ENCODE assay signal across 34 cellular contexts in the genomic region with DNA sequence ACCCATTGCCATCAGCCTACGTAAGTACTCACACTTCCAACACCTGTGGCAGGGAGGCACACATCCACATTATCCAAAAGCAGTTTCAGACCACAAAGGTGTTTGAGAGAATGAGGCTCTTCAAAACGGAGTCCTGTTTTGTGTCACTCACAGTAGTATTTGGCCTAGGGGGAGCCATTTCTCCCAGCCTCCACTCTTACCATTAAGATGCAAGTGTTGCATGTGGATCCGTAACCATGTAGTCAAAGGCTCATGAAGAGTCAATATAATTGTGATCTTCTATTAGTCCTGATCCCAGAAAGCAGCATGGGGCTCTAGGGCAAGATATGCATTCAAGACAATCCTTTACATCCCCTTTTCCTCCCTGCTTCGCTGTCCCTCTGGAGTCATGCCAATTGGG. TPM values are rescaled to one million over a fixed set of nuclear protein-coding genes. Genes with fewer than 3 reads are reported as not detected.
"Had no signal": no experiment of that assay in that cellular context is flagged by ENCODE, and none has a peak within 500 bp of the region (broad histone marks: within the 10 kb centered on the region; RNA-seq: fewer than 3 reads in every experiment).

No MANE protein-coding gene starts in this region.

- FAIRE-seq: bronchial epithelial cell, endothelial cell of umbilical vein, kidney, pancreas, small intestine had no signal

- H3K9me3 ChIP-seq: pancreas, prostate gland, sigmoid colon, thyroid gland, upper lobe of right lung had no signal

- H3K36me3 ChIP-seq: pancreas, prostate gland, sigmoid colon, thyroid gland, upper lobe of right lung had no signal

- H3K4me1 Mint-ChIP-seq: mesothelial cell of epicardium, nephron progenitor cell had no signal

- DNase-seq: activated CD4-positive, alpha-beta T cell treated with anti-CD3 and anti-CD28 coated beads for 4 hours; activated CD4-positive, alpha-beta T cell treated with anti-CD3 and anti-CD28 coated beads, Interleukin-2, amount 50 U/mL, for 4 hours; activated CD4-positive, CD25-positive, alpha-beta regulatory T cell; activated naive CD4-positive, alpha-beta T cell; activated T-cell treated with anti-CD3 and anti-CD28 coated beads for 4 hours; activated T-cell treated with anti-CD3 and anti-CD28 coated beads, Interleukin-2, amount 50 U/mL, for 72 hours; anterior cingulate cortex; effector memory CD4-positive, alpha-beta T cell; foreskin fibroblast; head of caudate nucleus; hippocampal formation; kidney; naive B cell; nephron progenitor cell; pancreas; retina; sigmoid colon; small intestine; stimulated activated CD4-positive, alpha-beta T cell treated with anti-CD3 and anti-CD28 coated beads, Interleukin-1b, Interleukin-23, amount 100 ng/mL, for 48 hours; stimulated activated CD4-positive, alpha-beta T cell treated with anti-CD3 and anti-CD28 coated beads, Interleukin-4, amount 100 ng/mL, for 4 hours; stimulated activated CD8-positive, alpha-beta memory T cell treated with anti-CD3 and anti-CD28 coated beads, Interleukin-4, amount 100 ng/mL, for 48 hours; stimulated activated naive CD8-positive, alpha-beta T cell treated with anti-CD3 and anti-CD28 coated beads, Interleukin-15, amount 100 ng/mL, for 72 hours; thyroid gland; upper lobe of right lung had no signal

- H3K4me1 ChIP-seq: pancreas, prostate gland, sigmoid colon, thyroid gland, upper lobe of right lung had no signal

- H3K36me3 Mint-ChIP-seq: activated naive CD4-positive, alpha-beta T cell treated with anti-CD3 and anti-CD28 coated beads, Interleukin-2, amount 50 U/mL, for 72 hours; mesothelial cell of epicardium; naive B cell; stimulated activated memory B cell treated with anti-CD40 and anti-IgM and Interleukin-4, amounts not matched to agents 10 μg/mL and 1 μg/mL and 100 μg/mL, for 72 hours had no signal

- H3K4me3 Mint-ChIP-seq: central memory CD8-positive, alpha-beta T cell; mesothelial cell of epicardium; naive B cell; nephron progenitor cell; stimulated activated memory B cell treated with anti-CD40 and anti-IgM and Interleukin-4, amounts not matched to agents 10 μg/mL and 1 μg/mL and 100 μg/mL, for 72 hours; stimulated activated naive CD8-positive, alpha-beta T cell treated with anti-CD3 and anti-CD28 coated beads, Interleukin-15, amount 100 ng/mL, for 72 hours; T-helper 2 cell treated with Interferon-gamma antibody and Interleukin-4, amounts not matched to agents 5 μg/mL and 100 μg/mL, for 36 hours had no signal

- H3K27ac ChIP-seq: pancreas, prostate gland, sigmoid colon, thyroid gland, upper lobe of right lung had no signal

- H3K27me3 ChIP-seq: pancreas, thyroid gland, upper lobe of right lung had no signal

- H3K27me3 Mint-ChIP-seq: central memory CD8-positive, alpha-beta T cell; naive B cell; stimulated activated memory B cell treated with anti-CD40 and anti-IgM and Interleukin-4, amounts not matched to agents 10 μg/mL and 1 μg/mL and 100 μg/mL, for 72 hours; stimulated activated naive CD8-positive, alpha-beta T cell treated with anti-CD3 and anti-CD28 coated beads, Interleukin-15, amount 100 ng/mL, for 72 hours had no signal

- ATAC-seq: activated naive CD4-positive, alpha-beta T cell treated with anti-CD3 and anti-CD28 coated beads, Interleukin-2, amount 50 U/mL, for 72 hours; activated T-cell treated with anti-CD3 and anti-CD28 coated beads, Interleukin-2, amount 50 U/mL, for 72 hours; pancreas; stimulated activated memory B cell treated with anti-CD40 and anti-IgM and Interleukin-4, amounts not matched to agents 10 μg/mL and 1 μg/mL and 100 μg/mL, for 72 hours; stimulated activated naive CD8-positive, alpha-beta T cell treated with anti-CD3 and anti-CD28 coated beads, Interleukin-15, amount 100 ng/mL, for 72 hours; upper lobe of right lung had no signal

- H3K4me3 ChIP-seq: pancreas, prostate gland, sigmoid colon, thyroid gland, upper lobe of right lung had no signal

- H3K27ac Mint-ChIP-seq: activated naive CD4-positive, alpha-beta T cell treated with anti-CD3 and anti-CD28 coated beads, Interleukin-2, amount 50 U/mL, for 72 hours; mesothelial cell of epicardium; naive B cell; nephron progenitor cell; T-helper 2 cell treated with Interferon-gamma antibody and Interleukin-4, amounts not matched to agents 5 μg/mL and 100 μg/mL, for 36 hours had no signal

- H3K9me3 Mint-ChIP-seq: central memory CD8-positive, alpha-beta T cell had no signal

RNA-seq across cellular contexts. Expression of a gene that starts 41.5 kb away (rescaled TPM):
- total RNA-seq: bronchial epithelial cell, dermis microvascular lymphatic vessel endothelial cell, endothelial cell of umbilical vein had no signal

RNA-seq across cellular contexts. Expression of a gene that starts 49.2 kb away (rescaled TPM):
- total RNA-seq: activated naive CD4-positive, alpha-beta T cell treated with anti-CD3 and anti-CD28 coated beads, Interleukin-2, amount 50 U/mL, for 72 hours; dermis microvascular lymphatic vessel endothelial cell; endothelial cell of umbilical vein had no signal
- polyA plus RNA-seq: endothelial cell of umbilical vein had no signal

RNA-seq across cellular contexts. Expression of a gene that starts 59.1 kb away (rescaled TPM):
- total RNA-seq: activated naive CD4-positive, alpha-beta T cell treated with anti-CD3 and anti-CD28 coated beads, Interleukin-2, amount 50 U/mL, for 72 hours; bronchial epithelial cell; dermis microvascular lymphatic vessel endothelial cell; endothelial cell of umbilical vein; kidney; lower leg skin; mesothelial cell of epicardium; pancreas; sigmoid colon; thyroid gland; upper lobe of right lung had no signal
- polyA plus RNA-seq: endothelial cell of umbilical vein had no signal
